In genomic region chr1:45018599-45019230, GRCh38 we compare ENCODE assay signal across 8 cellular contexts. TPM values are rescaled to one million over a fixed set of nuclear protein-coding genes. Genes with fewer than 3 reads are reported as not detected.
DNase-seq lines count a peak whose midpoint lies in the region; ATAC-seq and TF ChIP-seq lines count a peak whose summit lies in the region.

No MANE protein-coding gene starts in this region.

- no peaks in the 10 kb centered on the region for H3K27me3 Mint-ChIP-seq in activated naive CD8-positive, alpha-beta T cell treated with anti-CD3 and anti-CD28 coated beads, Interleukin-2, amount 10 ng/mL, durations not matched to agents 7 days and 5 days

- H3K9me3 Mint-ChIP-seq in activated naive CD8-positive, alpha-beta T cell treated with anti-CD3 and anti-CD28 coated beads, Interleukin-2, amount 10 ng/mL, durations not matched to agents 7 days and 5 days: no peaks in the 10 kb centered on the region

- TF ChIP-seq EP300 in sigmoid colon (IDR thresholded peaks at IDR 0.05): no peak

- no peak overlapping the region for H3K4me3 Mint-ChIP-seq in activated naive CD8-positive, alpha-beta T cell treated with anti-CD3 and anti-CD28 coated beads, Interleukin-2, amount 10 ng/mL, durations not matched to agents 7 days and 5 days

- no peaks in the 10 kb centered on the region for H3K9me3 ChIP-seq in sigmoid colon

- no peak overlapping the region for H3K27ac ChIP-seq in sigmoid colon

- intact Hi-C loops in left cardiac atrium (cut with DNase I) (loop anchor here (5.0 to 10.0 kb wide), 4 partner anchors 184 to 556 kb away; partner anchors contain the start of gene TESK2 (in 1 of the 2)), sigmoid colon (cut with DNase I) (loop anchor here (10.0 kb wide), 1 partner anchor 566 kb away; the partner anchor contains the start of gene NASP)

- no peak for TF ChIP-seq POLR2A in sigmoid colon (IDR thresholded peaks at IDR 0.05)

- H3K4me1 Mint-ChIP-seq in activated naive CD8-positive, alpha-beta T cell treated with anti-CD3 and anti-CD28 coated beads, Interleukin-2, amount 10 ng/mL, durations not matched to agents 7 days and 5 days: peaks cover 11% of the 10 kb centered on the region

- DNase-seq in AG20443 (ENCODE audit: low spot score) (peak; percentile 71), Kasumi-1 (lab: John Stamatoyannopoulos, UW) (peak; percentile 53 to 55), SK-N-DZ (ENCODE audit: low spot score) (peak; percentile 70), left cardiac atrium (peak; percentile 43), sigmoid colon (no peak)
- peak; percentile 62 for DNase-seq in activated naive CD8-positive, alpha-beta T cell treated with anti-CD3 and anti-CD28 coated beads, Interleukin-2, amount 10 ng/mL, durations not matched to agents 7 days and 5 days

- WGBS in sigmoid colon, 2 donors: 40 to 66% methylated on average over 16 of the region's 16 CpGs

- H3K36me3 Mint-ChIP-seq in activated naive CD8-positive, alpha-beta T cell treated with anti-CD3 and anti-CD28 coated beads, Interleukin-2, amount 10 ng/mL, durations not matched to agents 7 days and 5 days: peaks cover 3% of the 10 kb centered on the region

- POLR2A ChIA-PET in activated naive CD8-positive, alpha-beta T cell treated with anti-CD3 and anti-CD28 coated beads, Interleukin-2, amount 10 ng/mL, durations not matched to agents 7 days and 5 days (lab: Charles Lee): interaction anchor here (0.9 to 1.0 kb wide), 2 partner anchors 285 to 322 kb away, joined by 3 to 4 read pairs; partner anchors contain the start of gene MUTYH

- H3K36me3 ChIP-seq in sigmoid colon: peaks cover 0 to 18% (median 2%) of the 10 kb centered on the region in 4 donors

- no peaks in the 10 kb centered on the region for H3K27me3 ChIP-seq in sigmoid colon

- H3K4me1 ChIP-seq in sigmoid colon: peaks cover 3 to 14% (median 12%) of the 10 kb centered on the region in 4 donors

- peak; percentile 32 to 56 (median 48) for TF ChIP-seq CTCF in sigmoid colon (IDR thresholded peaks at IDR 0.05)

- H3K4me3 ChIP-seq in sigmoid colon: no peak overlapping the region

- peak; percentile 53 for ATAC-seq in GM19035 (IDR thresholded peaks at IDR 0.05; ENCODE audit: unreplicated experiment)
- peak; percentile 87 for ATAC-seq in activated naive CD8-positive, alpha-beta T cell treated with anti-CD3 and anti-CD28 coated beads, Interleukin-2, amount 10 ng/mL, durations not matched to agents 7 days and 5 days (ENCODE audit: low read depth)
- ATAC-seq in left cardiac atrium: peak; percentile 56 to 78
- no peak for ATAC-seq in GM21447 (IDR thresholded peaks at IDR 0.05; ENCODE audit: unreplicated experiment)

- no peak overlapping the region for H3K27ac Mint-ChIP-seq in activated naive CD8-positive, alpha-beta T cell treated with anti-CD3 and anti-CD28 coated beads, Interleukin-2, amount 10 ng/mL, durations not matched to agents 7 days and 5 days

RNA-seq across cellular contexts. Expression of gene UROD, which starts 6.7 kb away (rescaled TPM):
- polyA plus RNA-seq in SK-N-DZ (2014; cell fraction: cytosol; rRNA removed): 88.4 and 92.8 TPM in 2 replicates
- 123 and 124 TPM in 2 replicates for polyA plus RNA-seq in SK-N-DZ (2014; cell fraction: nucleus; rRNA removed)
- 10 to 100 TPM; 71.7 to 79.2 TPM for total RNA-seq in activated naive CD8-positive, alpha-beta T cell treated with anti-CD3 and anti-CD28 coated beads, Interleukin-2, amount 10 ng/mL, durations not matched to agents 7 days and 5 days
- 10 to 100 TPM; 63.4 to 65.1 TPM for total RNA-seq in left cardiac atrium
- 10 to 100 TPM; 65.6 to 99.2 (median 89.1) TPM for total RNA-seq in sigmoid colon
- polyA plus RNA-seq in sigmoid colon: 10 to 100 TPM; 58.5 to 73.8 (median 70.3) TPM

RNA-seq across cellular contexts. Expression of gene HECTD3, which starts 7.6 kb away (rescaled TPM):
- polyA plus RNA-seq in SK-N-DZ (2014; cell fraction: cytosol; rRNA removed): 12.2 and 13.5 TPM in 2 replicates
- 29.0 and 40.0 TPM in 2 replicates for polyA plus RNA-seq in SK-N-DZ (2014; cell fraction: nucleus; rRNA removed)
- 10 to 100 TPM; 44.2 to 44.9 TPM for total RNA-seq in activated naive CD8-positive, alpha-beta T cell treated with anti-CD3 and anti-CD28 coated beads, Interleukin-2, amount 10 ng/mL, durations not matched to agents 7 days and 5 days
- total RNA-seq in left cardiac atrium: 10 to 100 TPM; 18.9 to 24.2 TPM
- total RNA-seq in sigmoid colon: 10 to 100 TPM; 23.9 to 45.7 (median 26.0) TPM
- polyA plus RNA-seq in sigmoid colon: 10 to 100 TPM; 56.5 to 74.2 (median 67.4) TPM

RNA-seq across cellular contexts. Expression of gene EIF2B3, which starts 32.3 kb away (rescaled TPM):
- polyA plus RNA-seq in SK-N-DZ (2014; cell fraction: cytosol; rRNA removed): 49.7 and 55.7 TPM in 2 replicates
- 24.1 and 25.5 TPM in 2 replicates for polyA plus RNA-seq in SK-N-DZ (2014; cell fraction: nucleus; rRNA removed)
- 10 to 100 TPM; 22.8 to 23.0 TPM for total RNA-seq in activated naive CD8-positive, alpha-beta T cell treated with anti-CD3 and anti-CD28 coated beads, Interleukin-2, amount 10 ng/mL, durations not matched to agents 7 days and 5 days
- total RNA-seq in left cardiac atrium (10 to 100 TPM; 26.2 to 34.0 TPM), sigmoid colon (10 to 100 TPM; 15.1 to 33.2 (median 25.8) TPM)
- 10 to 100 TPM in 1 of 3 donors, 1 to 10 TPM in 2; 7.8 to 16.1 (median 9.5) TPM for polyA plus RNA-seq in sigmoid colon
